In genomic region chr9:68793605-68794343, GRCh38 we compare ENCODE assay signal across 10 cellular contexts.
DNase-seq lines count a peak whose midpoint lies in the region; ATAC-seq and TF ChIP-seq lines count a peak whose summit lies in the region.
"Had no signal": no experiment of that assay in that cellular context is flagged by ENCODE, and none has a peak within 500 bp of the region (broad histone marks: within the 10 kb centered on the region; RNA-seq: fewer than 3 reads in every experiment).

No MANE protein-coding gene starts in this region.

- intact Hi-C loops in prostate gland (cut with DNase I) (no loop called here), left ventricle myocardium superior (cut with micrococcal nuclease) (no loop called here), vagina (cut with DNase I) (no loop called here)

- WGBS in prostate gland, result 88% methylated on average over 6 of the region's 6 CpGs

- H3K36me3 ChIP-seq in prostate gland, result no peaks in the 10 kb centered on the region
- H3K36me3 ChIP-seq in vagina, result no peaks in the 10 kb centered on the region

- DNase-seq in epithelial cell of esophagus (ENCODE audit: low read depth) (peak; percentile 55), prostate gland (ENCODE audit: low spot score) (no peak), ACHN (no peak), left ventricle myocardium superior (no peak), vagina (ENCODE audit: extremely low spot score in 2 of 2) (no peak)
- DNase-seq: NCI-H1694, SK-N-SH had no signal

- H3K27ac ChIP-seq in prostate gland (no peak overlapping the region), vagina (no peak overlapping the region)

- TF ChIP-seq CTCF in epithelial cell of esophagus (IDR thresholded peaks at IDR 0.05; ENCODE audit: insufficient read depth, low read depth, low read length, missing control alignments), result no peak
- TF ChIP-seq CTCF in prostate gland (IDR thresholded peaks at IDR 0.05), result no peak
- no peak for TF ChIP-seq CTCF in vagina (IDR thresholded peaks at IDR 0.05)

- no peak overlapping the region for H3K4me3 ChIP-seq in epithelial cell of esophagus (ENCODE audit: low read length)
- no peak overlapping the region for H3K4me3 ChIP-seq in prostate gland
- no peak overlapping the region for H3K4me3 ChIP-seq in vagina

- H3K27me3 ChIP-seq in prostate gland (replicated peaks; ENCODE audit: insufficient read depth), result no peaks in the 10 kb centered on the region
- no peaks in the 10 kb centered on the region for H3K27me3 ChIP-seq in vagina

- no peaks in the 10 kb centered on the region for H3K9me3 ChIP-seq in prostate gland
- no peaks in the 10 kb centered on the region for H3K9me3 ChIP-seq in vagina
- H3K9me3 ChIP-seq: SK-N-SH had no signal

- peak; percentile 59 for ATAC-seq in GM18520 (IDR thresholded peaks at IDR 0.05; ENCODE audit: unreplicated experiment)
- ATAC-seq in GM21526 (IDR thresholded peaks at IDR 0.05; ENCODE audit: low FRiP score, unreplicated experiment), result peak; percentile 84
- peak; percentile 91 for ATAC-seq in HG03175 (IDR thresholded peaks at IDR 0.05; ENCODE audit: unreplicated experiment)
- no peak for ATAC-seq in left ventricle myocardium superior

- in situ Hi-C loops in ACHN (cut with HindIII; ENCODE audit: low pct_ligation_motif_present, low pct_unique_long_range_greater_than_20kb, low sequenced_read_pairs), result no loop called here

- TF ChIP-seq POLR2A in prostate gland (IDR thresholded peaks at IDR 0.05), result no peak
- TF ChIP-seq POLR2A in vagina (IDR thresholded peaks at IDR 0.05), result no peak

- H3K4me1 ChIP-seq in prostate gland (replicated peaks) (no peaks in the 10 kb centered on the region), vagina (no peaks in the 10 kb centered on the region)
